ENCODE assay signal across 8 cellular contexts in the genomic region with DNA sequence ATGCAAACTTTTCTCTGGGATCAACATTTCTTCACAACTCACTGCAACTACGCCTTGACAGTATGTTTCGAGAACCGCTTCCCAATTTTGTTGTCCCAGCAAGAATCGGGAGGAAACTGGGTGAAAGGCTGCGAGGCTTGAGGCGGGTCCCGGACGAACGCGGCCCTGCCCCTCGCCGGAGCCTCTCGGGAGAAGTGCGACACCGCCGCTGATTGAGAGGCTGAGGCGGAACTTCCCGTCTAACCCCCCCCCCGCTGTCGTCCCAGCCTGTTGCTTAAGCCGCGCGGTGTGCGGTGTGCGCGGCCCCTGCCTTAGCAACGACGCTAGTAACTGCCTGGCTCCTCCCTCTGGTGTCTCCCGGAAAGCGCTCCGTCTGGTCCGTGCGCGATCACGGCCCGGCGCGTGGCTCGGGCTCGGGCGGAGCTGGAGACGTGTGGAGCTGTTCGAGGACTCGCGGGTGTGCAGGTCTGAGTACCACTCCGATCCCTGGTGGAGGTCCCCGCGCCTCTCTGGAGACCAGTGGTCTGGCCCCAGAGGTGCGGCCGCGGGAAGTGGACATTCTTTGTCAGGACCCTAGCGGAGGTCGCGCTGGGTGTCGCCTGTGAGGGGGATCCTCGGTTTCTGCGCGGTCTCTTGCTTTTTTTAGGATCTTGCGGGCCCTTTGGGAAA. TPM values are rescaled to one million over a fixed set of nuclear protein-coding genes. Genes with fewer than 3 reads are reported as not detected.
DNase-seq lines count a peak whose midpoint lies in the region; ATAC-seq, FAIRE-seq and TF ChIP-seq lines count a peak whose summit lies in the region.

A gene with protein sequence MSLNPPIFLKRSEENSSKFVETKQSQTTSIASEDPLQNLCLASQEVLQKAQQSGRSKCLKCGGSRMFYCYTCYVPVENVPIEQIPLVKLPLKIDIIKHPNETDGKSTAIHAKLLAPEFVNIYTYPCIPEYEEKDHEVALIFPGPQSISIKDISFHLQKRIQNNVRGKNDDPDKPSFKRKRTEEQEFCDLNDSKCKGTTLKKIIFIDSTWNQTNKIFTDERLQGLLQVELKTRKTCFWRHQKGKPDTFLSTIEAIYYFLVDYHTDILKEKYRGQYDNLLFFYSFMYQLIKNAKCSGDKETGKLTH (plus strand): TSS at position 391 of the 669 bp plus-strand sequence. CDS start 4,120 bp downstream, outside the sequence.
A gene with protein sequence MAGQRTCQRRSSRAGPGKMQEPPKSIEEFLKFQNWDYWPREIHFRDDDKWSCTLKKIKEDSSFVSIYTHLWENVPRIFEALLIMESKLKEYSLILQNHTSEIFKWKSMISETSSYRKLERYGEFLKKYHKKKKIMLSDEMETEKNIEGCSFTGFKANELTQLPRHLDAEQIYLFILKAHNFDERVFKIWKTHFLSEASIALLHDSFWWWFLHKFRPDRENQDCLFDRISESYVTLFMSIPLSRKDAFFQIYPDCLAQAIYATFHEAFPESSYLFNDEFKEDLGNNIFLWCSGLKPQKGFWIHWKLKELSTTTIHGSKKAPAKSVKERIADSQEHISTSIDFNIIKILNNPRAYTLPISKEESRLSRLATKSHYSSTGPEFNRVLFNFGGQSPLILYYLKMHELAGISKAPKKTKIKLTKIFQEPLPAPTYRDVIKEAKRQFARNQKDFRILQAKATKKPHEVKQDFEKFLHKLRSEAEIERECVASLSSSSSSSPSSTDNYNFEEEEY (minus strand): TSS at position 161 of the 669 bp plus-strand sequence. CDS start 5,647 bp downstream, outside the sequence.

- peak; percentile 96 for FAIRE-seq in H54 (lab: Jason Lieb, UNC)

- H3K27me3 Mint-ChIP-seq in nephron (ENCODE audit: low read depth) = no peaks in the 10 kb centered on the region

- no peak for TF ChIP-seq CTCF in RWPE1 (conservative IDR thresholded peaks at IDR 0.05; ENCODE audit: low read depth)
- no peak for TF ChIP-seq CTCF in fibroblast of the aortic adventitia (IDR thresholded peaks at IDR 0.05; ENCODE audit: insufficient read depth, low read length)
- TF ChIP-seq CTCF in nephron (IDR thresholded peaks at IDR 0.05; ENCODE audit: unreplicated experiment in 3 of 3) = no peak

- POLR2A ChIA-PET in RWPE1 (lab: Yijun Ruan, JAX; ENCODE audit: low non-redundant PET) = interaction anchor here (0.7 kb wide), 1 partner anchor 11 kb away, joined by 3 read pairs; no protein-coding TSS in a partner anchor

- peak; percentile 98 for DNase-seq in ELF-1 (ENCODE audit: low read depth, low spot score)
- DNase-seq in H54 (ENCODE audit: insufficient read length, low spot score) = peak; percentile 66
- peak; percentile 97 for DNase-seq in LoVo (ENCODE audit: low spot score)
- peak; percentile 95 for DNase-seq in RWPE1 (ENCODE audit: low spot score)
- peak; percentile 90 for DNase-seq in activated T-helper 9 cell treated with anti-CD3 and anti-CD28 coated beads, Interleukin-2, amount 50 U/mL, for 16 hours (ENCODE audit: low read depth)
- peak; percentile 99 for DNase-seq in fibroblast of the aortic adventitia (ENCODE audit: low read depth)
- DNase-seq in stimulated activated naive CD8-positive, alpha-beta T cell treated with anti-CD3 and anti-CD28 coated beads, Interleukin-15, Interleukin-2, amounts not matched to agents 100 U/mL and 50 U/mL, for 24 hours = peak; percentile 89

- peak within 1 kb of the TSS; percentile 97 to 100 (median 97) for H3K27ac Mint-ChIP-seq in nephron

- ATAC-seq in stimulated activated naive CD8-positive, alpha-beta T cell treated with anti-CD3 and anti-CD28 coated beads, Interleukin-15, Interleukin-2, amounts not matched to agents 100 U/mL and 50 U/mL, for 24 hours = peak; percentile 100

- CTCF ChIA-PET in RWPE1 (lab: Yijun Ruan, JAX) = interaction anchor here (0.6 to 0.7 kb wide), 2 partner anchors 49 to 235 kb away, joined by 3 read pairs; no protein-coding TSS in a partner anchor

- peak; percentile 92 for TF ChIP-seq POLR2A in H54 (IDR thresholded peaks at IDR 0.05; ENCODE audit: low read depth, low read length)

- H3K36me3 Mint-ChIP-seq in nephron (ENCODE audit: low read depth) = peaks cover 52% of the 10 kb centered on the region

- H3K9me3 Mint-ChIP-seq in nephron = peaks cover 16% of the 10 kb centered on the region

- peak within 1 kb of the TSS; percentile 90 to 97 (median 93) for H3K4me3 Mint-ChIP-seq in nephron

- H3K27ac ChIP-seq in RWPE1 = peak within 1 kb of the TSS; percentile 77

- H3K4me3 ChIP-seq in fibroblast of the aortic adventitia (ENCODE audit: low read depth, low read length) = peak within 1 kb of the TSS; percentile 81

- peaks cover 47% of the 10 kb centered on the region for H3K4me1 Mint-ChIP-seq in nephron

RNA-seq across cellular contexts. Expression of the first gene that starts in this region (rescaled TPM):
- total RNA-seq in fibroblast of the aortic adventitia (ENCODE audit: low replicate concordance) = 12.5 and 47.0 TPM in 2 replicates

RNA-seq across cellular contexts. Expression of the second gene that starts in this region (rescaled TPM):
- total RNA-seq in fibroblast of the aortic adventitia (ENCODE audit: low replicate concordance) = 4.3 and 5.6 TPM in 2 replicates

Comparison
In these comparisons a context has a peak if more than half of its experiments do, and no peak if none do; other contexts are left out.
1. Peak in every context shown above with its lines: DNase-seq, ATAC-seq, H3K4me3 ChIP-seq and H3K27ac ChIP-seq.